In the genomic region with DNA sequence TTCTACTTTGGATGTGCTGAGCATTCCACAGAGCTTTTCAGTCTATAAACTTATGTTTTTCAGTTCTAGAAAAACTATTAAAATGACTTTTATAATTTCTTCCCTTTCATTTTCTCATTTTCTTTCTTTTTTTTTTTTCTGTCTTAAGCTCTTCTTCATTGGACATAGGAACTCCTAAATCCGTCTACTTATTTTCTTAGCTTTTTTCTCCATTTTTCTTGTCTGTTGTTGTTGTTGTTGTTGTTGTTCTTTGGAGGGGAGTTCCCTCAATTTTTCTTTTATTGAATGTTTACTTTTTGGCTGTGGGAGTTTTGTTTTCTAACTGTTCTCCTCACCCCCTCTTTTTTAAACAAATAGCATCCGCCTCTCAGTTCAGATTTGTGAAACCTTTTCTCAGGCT, we compare ENCODE assay signal across 2 cellular contexts.
TF ChIP-seq lines count a peak whose summit lies in the region.

No MANE protein-coding gene starts in this region.

TF ChIP-seq in HepG2, 621 proteins besides CTCF, POLR2A, EP300 and RAD21:
- TF ChIP-seq SRY (CRISPR knock-in tag; IDR thresholded peaks at IDR 0.05) (no peak), ZNF367 (CRISPR knock-in tag; IDR thresholded peaks at IDR 0.05; ENCODE audit: borderline replicate concordance) (no peak), KAT7 (CRISPR knock-in tag; IDR thresholded peaks at IDR 0.05; ENCODE audit: borderline replicate concordance) (no peak), MAZ (IDR thresholded peaks at IDR 0.05; ENCODE audit: borderline replicate concordance, low read depth, low read length) (no peak), MAZ (CRISPR knock-in tag; IDR thresholded peaks at IDR 0.05; ENCODE audit: low read depth) (no peak), RFX3 (CRISPR knock-in tag; IDR thresholded peaks at IDR 0.05) (no peak), CREB3 (CRISPR knock-in tag; IDR thresholded peaks at IDR 0.05) (no peak), ZNF121 (CRISPR knock-in tag; IDR thresholded peaks at IDR 0.05) (no peak), FOXM1 (CRISPR knock-in tag; IDR thresholded peaks at IDR 0.05) (no peak), PATZ1 (CRISPR knock-in tag; IDR thresholded peaks at IDR 0.05) (no peak), SUZ12 (IDR thresholded peaks at IDR 0.05; ENCODE audit: low read depth, low read length) (no peak), PHF21A (CRISPR knock-in tag; IDR thresholded peaks at IDR 0.05) (no peak), NCOA5 (CRISPR knock-in tag; IDR thresholded peaks at IDR 0.05) (no peak)
- TF ChIP-seq, protein P1, sequence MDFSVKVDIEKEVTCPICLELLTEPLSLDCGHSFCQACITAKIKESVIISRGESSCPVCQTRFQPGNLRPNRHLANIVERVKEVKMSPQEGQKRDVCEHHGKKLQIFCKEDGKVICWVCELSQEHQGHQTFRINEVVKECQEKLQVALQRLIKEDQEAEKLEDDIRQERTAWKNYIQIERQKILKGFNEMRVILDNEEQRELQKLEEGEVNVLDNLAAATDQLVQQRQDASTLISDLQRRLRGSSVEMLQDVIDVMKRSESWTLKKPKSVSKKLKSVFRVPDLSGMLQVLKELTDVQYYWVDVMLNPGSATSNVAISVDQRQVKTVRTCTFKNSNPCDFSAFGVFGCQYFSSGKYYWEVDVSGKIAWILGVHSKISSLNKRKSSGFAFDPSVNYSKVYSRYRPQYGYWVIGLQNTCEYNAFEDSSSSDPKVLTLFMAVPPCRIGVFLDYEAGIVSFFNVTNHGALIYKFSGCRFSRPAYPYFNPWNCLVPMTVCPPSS (IDR thresholded peaks at IDR 0.05) = no peak
- TF ChIP-seq, protein P2, sequence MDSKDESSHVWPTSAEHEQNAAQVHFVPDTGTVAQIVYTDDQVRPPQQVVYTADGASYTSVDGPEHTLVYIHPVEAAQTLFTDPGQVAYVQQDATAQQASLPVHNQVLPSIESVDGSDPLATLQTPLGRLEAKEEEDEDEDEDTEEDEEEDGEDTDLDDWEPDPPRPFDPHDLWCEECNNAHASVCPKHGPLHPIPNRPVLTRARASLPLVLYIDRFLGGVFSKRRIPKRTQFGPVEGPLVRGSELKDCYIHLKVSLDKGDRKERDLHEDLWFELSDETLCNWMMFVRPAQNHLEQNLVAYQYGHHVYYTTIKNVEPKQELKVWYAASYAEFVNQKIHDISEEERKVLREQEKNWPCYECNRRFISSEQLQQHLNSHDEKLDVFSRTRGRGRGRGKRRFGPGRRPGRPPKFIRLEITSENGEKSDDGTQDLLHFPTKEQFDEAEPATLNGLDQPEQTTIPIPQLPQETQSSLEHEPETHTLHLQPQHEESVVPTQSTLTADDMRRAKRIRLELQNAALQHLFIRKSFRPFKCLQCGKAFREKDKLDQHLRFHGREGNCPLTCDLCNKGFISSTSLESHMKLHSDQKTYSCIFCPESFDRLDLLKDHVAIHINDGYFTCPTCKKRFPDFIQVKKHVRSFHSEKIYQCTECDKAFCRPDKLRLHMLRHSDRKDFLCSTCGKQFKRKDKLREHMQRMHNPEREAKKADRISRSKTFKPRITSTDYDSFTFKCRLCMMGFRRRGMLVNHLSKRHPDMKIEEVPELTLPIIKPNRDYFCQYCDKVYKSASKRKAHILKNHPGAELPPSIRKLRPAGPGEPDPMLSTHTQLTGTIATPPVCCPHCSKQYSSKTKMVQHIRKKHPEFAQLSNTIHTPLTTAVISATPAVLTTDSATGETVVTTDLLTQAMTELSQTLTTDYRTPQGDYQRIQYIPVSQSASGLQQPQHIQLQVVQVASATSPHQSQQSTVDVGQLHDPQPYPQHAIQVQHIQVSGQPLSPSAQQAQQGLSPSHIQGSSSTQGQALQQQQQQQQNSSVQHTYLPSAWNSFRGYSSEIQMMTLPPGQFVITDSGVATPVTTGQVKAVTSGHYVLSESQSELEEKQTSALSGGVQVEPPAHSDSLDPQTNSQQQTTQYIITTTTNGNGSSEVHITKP (CRISPR knock-in tag; IDR thresholded peaks at IDR 0.05; ENCODE audit: low read depth) = no peak
TF ChIP-seq in HepG2: peak in this region for 0.

TF ChIP-seq in K562, 482 proteins besides CTCF, POLR2A, EP300 and RAD21:
- no peak for TF ChIP-seq CBFA2T2 (conservative IDR thresholded peaks at IDR 0.05)
- TF ChIP-seq, protein P3, sequence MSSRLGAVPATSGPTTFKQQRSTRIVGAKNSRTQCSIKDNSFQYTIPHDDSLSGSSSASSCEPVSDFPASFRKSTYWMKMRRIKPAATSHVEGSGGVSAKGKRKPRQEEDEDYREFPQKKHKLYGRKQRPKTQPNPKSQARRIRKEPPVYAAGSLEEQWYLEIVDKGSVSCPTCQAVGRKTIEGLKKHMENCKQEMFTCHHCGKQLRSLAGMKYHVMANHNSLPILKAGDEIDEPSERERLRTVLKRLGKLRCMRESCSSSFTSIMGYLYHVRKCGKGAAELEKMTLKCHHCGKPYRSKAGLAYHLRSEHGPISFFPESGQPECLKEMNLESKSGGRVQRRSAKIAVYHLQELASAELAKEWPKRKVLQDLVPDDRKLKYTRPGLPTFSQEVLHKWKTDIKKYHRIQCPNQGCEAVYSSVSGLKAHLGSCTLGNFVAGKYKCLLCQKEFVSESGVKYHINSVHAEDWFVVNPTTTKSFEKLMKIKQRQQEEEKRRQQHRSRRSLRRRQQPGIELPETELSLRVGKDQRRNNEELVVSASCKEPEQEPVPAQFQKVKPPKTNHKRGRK (tag; IDR thresholded peaks at IDR 0.05) = peak; percentile 63; the same call in 1 of the 2 replicates
- TF ChIP-seq LARP7 (IDR thresholded peaks at IDR 0.05) = 0 out of 2 replicates have a peak, but pooled peaks have one; percentile 17
- no peak for TF ChIP-seq RNF2 (IDR thresholded peaks at IDR 0.05)
TF ChIP-seq in K562: peak in this region for 2.
